ENCODE assay signal across 23 cellular contexts in genomic region chr2:86054539-86055082, GRCh38. TPM values are rescaled to one million over a fixed set of nuclear protein-coding genes. Genes with fewer than 3 reads are reported as not detected.
A peak's percentile ranks its signal among the peaks of the same experiment; 100 is the strongest.
DNase-seq lines count a peak whose midpoint lies in the region; ATAC-seq and TF ChIP-seq lines count a peak whose summit lies in the region.
"Had no signal": no experiment of that assay in that cellular context is flagged by ENCODE, and none has a peak within 500 bp of the region (broad histone marks: within the 10 kb centered on the region; RNA-seq: fewer than 3 reads in every experiment).

No MANE protein-coding gene starts in this region.

- no peak for ATAC-seq in activated CD4-positive, CD25-positive, alpha-beta regulatory T cell treated with anti-CD3 and anti-CD28 coated beads, Interleukin-2, amount 50 U/mL, for 24 hours
- ATAC-seq in body of pancreas (peak; percentile 84), GM21619 (IDR thresholded peaks at IDR 0.05; ENCODE audit: unreplicated experiment) (no peak)
- ATAC-seq: CD8-positive, alpha-beta T cell; left lung had no signal

- 43% methylated on average over 4 to 10 of the region's 10 CpGs for WGBS in body of pancreas, 2 donors

- TF ChIP-seq CTCF in body of pancreas (IDR thresholded peaks at IDR 0.05) = peak in 1 of 7 experiments; percentile 2

- no peaks in the 10 kb centered on the region for H3K9me3 ChIP-seq in body of pancreas
- H3K9me3 ChIP-seq: left lung, transverse colon had no signal

- H3K36me3 ChIP-seq in body of pancreas (replicated peaks in 1 of 2; ENCODE audit: insufficient read depth in 1 of 2, low read depth in 2 of 2) = peaks cover 0 to 2% of the 10 kb centered on the region in 2 donors

- peak overlapping the region in 3 of 4 donors; percentile 2 to 51 (median 33) for H3K27ac ChIP-seq in body of pancreas
- H3K27ac ChIP-seq: 22Rv1, left lung, transverse colon had no signal

- TF ChIP-seq POLR2A in body of pancreas (IDR thresholded peaks at IDR 0.05) = no peak

- intact Hi-C loops in body of pancreas (cut with DNase I) (no loop called here), posterior vena cava (cut with DNase I) (no loop called here)

- DNase-seq in activated CD4-positive, CD25-positive, alpha-beta regulatory T cell treated with anti-CD3 and anti-CD28 coated beads, Interleukin-2, amount 50 U/mL, for 72 hours = peak; percentile 17
- DNase-seq in AG20443 (ENCODE audit: low spot score) = peak; percentile 57
- DNase-seq in body of pancreas = peak; percentile 71 to 89 (median 76)
- DNase-seq in posterior vena cava (ENCODE audit: low spot score) = peak; percentile 56
- DNase-seq in COR-L47 (lab: John Stamatoyannopoulos, UW) = no peak
- DNase-seq in NCI-H187 treated with DMSO at 0.1 percent for 48 hours (lab: John Stamatoyannopoulos, UW) = no peak
- DNase-seq: activated CD4-positive, alpha-beta T cell treated with anti-CD3 and anti-CD28 coated beads for 4 hours; activated naive CD4-positive, alpha-beta T cell treated with anti-CD3 and anti-CD28 coated beads, Interleukin-2, amount 50 U/mL, for 16 hours; left lung; mesendoderm; NCI-H1092; NCI-H1694 treated with DMSO at 0.1 percent for 48 hours; NCI-H2171; NCI-H510A; SHP77 treated with DMSO at 0.1 percent for 48 hours; stimulated activated CD4-positive, alpha-beta T cell treated with anti-CD3 and anti-CD28 coated beads, Interleukin-4, amount 100 ng/mL, for 24 hours; SW 1271; T-helper 9 cell; transverse colon had no signal

- no peak overlapping the region for H3K4me3 ChIP-seq in body of pancreas
- H3K4me3 ChIP-seq: left lung, transverse colon had no signal

- peaks cover 44% of the 10 kb centered on the region for H3K4me1 ChIP-seq in body of pancreas
- H3K4me1 ChIP-seq: left lung, transverse colon had no signal

- no peaks in the 10 kb centered on the region for H3K27me3 ChIP-seq in body of pancreas
- H3K27me3 ChIP-seq: left lung, transverse colon had no signal

RNA-seq across cellular contexts. Expression of gene POLR1A, which starts 51.1 kb away (rescaled TPM):
- 10 to 100 TPM; 18.7 to 36.6 TPM for total RNA-seq in body of pancreas
- total RNA-seq in posterior vena cava = 10 to 100 TPM; 29.8 to 32.3 TPM

RNA-seq across cellular contexts. Expression of gene PTCD3, which starts 51.4 kb away (rescaled TPM):
- total RNA-seq in body of pancreas (10 to 100 TPM; 34.3 to 85.6 TPM), posterior vena cava (10 to 100 TPM; 50.7 to 58.5 TPM)

Comparison
In these comparisons a context has a peak if more than half of its experiments do, and no peak if none do; other contexts are left out.
1. DNase-seq: peak in activated CD4-positive, CD25-positive, alpha-beta regulatory T cell treated with anti-CD3 and anti-CD28 coated beads, Interleukin-2, amount 50 U/mL, for 72 hours (single experiment), AG20443 (single experiment), body of pancreas (4 of 4) and posterior vena cava (single experiment); none in COR-L47 (single experiment) and NCI-H187 treated with DMSO at 0.1 percent for 48 hours (single experiment).